ENCODE assay signal across 13 cellular contexts in the genomic region with DNA sequence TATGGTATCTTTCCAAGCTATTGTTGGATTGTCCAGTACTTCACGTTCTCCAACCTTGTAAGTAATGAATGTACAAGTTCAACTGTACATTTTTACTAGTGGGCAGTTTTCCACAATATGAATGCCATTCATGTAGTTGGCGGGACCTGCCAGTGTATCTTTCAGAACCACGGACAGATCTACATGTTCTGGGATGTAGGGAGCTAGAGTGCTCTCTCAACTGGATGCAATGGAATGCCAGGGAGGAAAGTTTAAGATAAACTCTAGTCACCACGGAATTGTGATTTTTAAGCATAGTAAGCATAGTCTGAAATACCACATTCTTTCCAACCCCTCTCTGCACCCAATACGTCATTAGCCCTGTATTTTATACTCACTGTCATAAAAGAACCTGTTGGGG. TPM values are rescaled to one million over a fixed set of nuclear protein-coding genes. Genes with fewer than 3 reads are reported as not detected.
DNase-seq lines count a peak whose midpoint lies in the region; TF ChIP-seq lines count a peak whose summit lies in the region.
"Had no signal": no experiment of that assay in that cellular context is flagged by ENCODE, and none has a peak within 500 bp of the region (broad histone marks: within the 10 kb centered on the region; RNA-seq: fewer than 3 reads in every experiment).

No MANE protein-coding gene starts in this region.

- H3K4me1 ChIP-seq in HAP-1 (no peaks in the 10 kb centered on the region), testis (no peaks in the 10 kb centered on the region), left ventricle myocardium inferior (no peaks in the 10 kb centered on the region)
- H3K4me1 ChIP-seq: spleen had no signal

- H3K4me3 ChIP-seq in HAP-1 (no peak overlapping the region), epithelial cell of esophagus (ENCODE audit: low read length) (no peak overlapping the region), testis (no peak overlapping the region), left ventricle myocardium inferior (no peak overlapping the region)
- H3K4me3 ChIP-seq: coronary artery, spleen had no signal

- H3K27ac ChIP-seq in RWPE1: no peak overlapping the region
- no peak overlapping the region for H3K27ac ChIP-seq in testis
- H3K27ac ChIP-seq in left ventricle myocardium inferior (replicated peaks): no peak overlapping the region
- H3K27ac ChIP-seq: coronary artery, spleen had no signal

- no peak for TF ChIP-seq POLR2A in testis (IDR thresholded peaks at IDR 0.05)

- peak; percentile 10 to 44 for DNase-seq in HAP-1 (ENCODE audit: low spot score in 2 of 2)
- peak; percentile 28 for DNase-seq in RWPE1 (ENCODE audit: low spot score)
- DNase-seq in epithelial cell of esophagus (ENCODE audit: low read depth): peak; percentile 57
- DNase-seq in myocyte (ENCODE audit: low read depth): peak; percentile 61
- DNase-seq in testis: no peak
- no peak for DNase-seq in GM13977 (ENCODE audit: low spot score)
- no peak for DNase-seq in left ventricle myocardium inferior
- DNase-seq in DMS153 treated with DMSO at 0.1 percent for 48 hours (lab: John Stamatoyannopoulos, UW; ENCODE audit: unreplicated experiment): no peak
- DNase-seq: left ventricle myocardium superior, NCI-H1417, NCI-H524, spleen had no signal

- peaks cover 20% of the 10 kb centered on the region for H3K27me3 ChIP-seq in HAP-1 (ENCODE audit: low read depth)
- H3K27me3 ChIP-seq in testis: no peaks in the 10 kb centered on the region
- peaks cover 60% of the 10 kb centered on the region for H3K27me3 ChIP-seq in left ventricle myocardium inferior (ENCODE audit: low read depth)

- H3K9me3 ChIP-seq in HAP-1 (no peaks in the 10 kb centered on the region), testis (no peaks in the 10 kb centered on the region), left ventricle myocardium inferior (replicated peaks) (peaks cover 7% of the 10 kb centered on the region)

- TF ChIP-seq CTCF in RWPE1 (conservative IDR thresholded peaks at IDR 0.05; ENCODE audit: low read depth): no peak
- TF ChIP-seq CTCF in epithelial cell of esophagus (IDR thresholded peaks at IDR 0.05; ENCODE audit: insufficient read depth, low read depth, low read length, missing control alignments): no peak
- no peak for TF ChIP-seq CTCF in testis (IDR thresholded peaks at IDR 0.05)
- no peak for TF ChIP-seq CTCF in GM13977 (IDR thresholded peaks at IDR 0.05; ENCODE audit: extremely low read depth, insufficient read depth, missing control alignments)
- TF ChIP-seq CTCF in left ventricle myocardium inferior (IDR thresholded peaks at IDR 0.05; ENCODE audit: borderline replicate concordance): no peak

- POLR2A ChIA-PET in RWPE1 (lab: Yijun Ruan, JAX; ENCODE audit: low non-redundant PET): no interaction called here

- CTCF ChIA-PET in RWPE1 (lab: Yijun Ruan, JAX): interaction anchor here (0.5 kb wide), 1 partner anchor 106 kb away, joined by 4 read pairs; no protein-coding TSS in a partner anchor

- 34 to 40% methylated on average over 5 of the region's 5 CpGs for whole genome bisulfite sequencing in testis, 2 donors

- intact Hi-C loops in testis (cut with DNase I; ENCODE audit: low total_unique reads) (no loop called here), left ventricle myocardium inferior (cut with micrococcal nuclease) (no loop called here)

- in situ Hi-C loops in HAP-1 (cut with MboI; ENCODE audit: low sequenced_read_pairs) (no loop called here), GM13977 (cut with MboI; ENCODE audit: low pct_unique_long_range_greater_than_20kb, low sequenced_read_pairs, unreplicated experiment) (no loop called here)

- H3K36me3 ChIP-seq in HAP-1 (replicated peaks) (no peaks in the 10 kb centered on the region), testis (ENCODE audit: low read depth, missing control alignments) (no peaks in the 10 kb centered on the region), left ventricle myocardium inferior (no peaks in the 10 kb centered on the region)
- H3K36me3 ChIP-seq: spleen had no signal

RNA-seq across cellular contexts. Expression of gene HLA-C, which starts 21.5 kb away (rescaled TPM):
- 348 and 447 TPM in 2 replicates for total RNA-seq in myocyte
- 540 TPM for polyA plus RNA-seq in myocyte (2012)
- 100 to 1,000 TPM; 104 to 135 TPM for total RNA-seq in testis
- polyA plus RNA-seq in testis (ENCODE audit: insufficient read depth, low read depth, low replicate concordance): 213 TPM
- total RNA-seq in left ventricle myocardium inferior: 170 TPM

Comparison
In these comparisons a context has a peak if more than half of its experiments do, and no peak if none do; other contexts are left out.
1. DNase-seq: peak in HAP-1 (2 of 2), RWPE1 (single experiment), epithelial cell of esophagus (single experiment) and myocyte (single experiment); none in testis (single experiment), GM13977 (single experiment), left ventricle myocardium inferior (single experiment) and DMS153 treated with DMSO at 0.1 percent for 48 hours (single experiment).